In the genomic region with DNA sequence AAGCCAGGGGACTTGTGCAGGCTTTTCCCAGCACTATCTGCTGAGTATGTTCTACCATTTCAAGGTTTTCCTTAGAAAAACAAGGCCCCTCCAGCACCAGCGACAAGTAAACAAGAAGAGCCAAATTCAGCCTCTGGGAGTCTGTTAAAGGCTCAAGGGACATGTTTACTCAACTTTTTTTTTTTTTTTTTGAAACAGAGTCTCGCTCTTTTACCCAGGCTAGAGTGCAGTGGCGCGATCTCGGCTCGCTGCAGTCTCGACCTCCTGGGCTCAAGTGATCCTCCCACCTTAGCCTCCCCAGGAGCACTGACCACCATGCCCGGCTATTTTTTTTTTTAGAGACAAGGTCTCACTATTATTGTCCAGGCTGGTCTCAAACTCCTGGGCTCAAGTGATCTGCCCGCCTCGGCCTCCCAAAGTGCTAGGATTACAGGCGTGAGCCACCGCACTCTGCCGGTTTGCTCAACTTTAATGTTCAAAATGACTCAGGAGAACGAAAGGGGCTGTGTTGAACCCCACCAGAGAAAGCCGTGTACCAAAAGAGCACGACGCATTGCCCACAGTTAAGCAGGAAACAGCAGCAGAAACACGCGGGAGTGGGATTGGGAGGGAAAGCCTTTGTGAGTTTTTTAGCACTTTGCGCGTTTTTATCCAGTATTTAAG, we compare ENCODE assay signal across 1 cellular context.
TF ChIP-seq lines count a peak whose summit lies in the region.

No MANE protein-coding gene starts in this region.

TF ChIP-seq in endothelial cell of umbilical vein, 7 proteins besides CTCF, POLR2A, EP300 and RAD21 (continued from another document):
- TF ChIP-seq MYC (IDR thresholded peaks at IDR 0.05; ENCODE audit: low read depth, low read length) = no peak
- TF ChIP-seq POLR2AphosphoS5 (IDR thresholded peaks at IDR 0.05; ENCODE audit: insufficient read depth, low read depth, low read length) = no peak
- TF ChIP-seq GATA2 (IDR thresholded peaks at IDR 0.05; ENCODE audit: insufficient read depth, insufficient read length, low read depth, low read length) = no peak
- no peak for TF ChIP-seq FOS (IDR thresholded peaks at IDR 0.05; ENCODE audit: borderline replicate concordance, insufficient read depth, low read length)
- no peak for TF ChIP-seq EZH2 (IDR thresholded peaks at IDR 0.05; ENCODE audit: borderline replicate concordance, low read depth, low read length, severe bottlenecking)
